In genomic region chr13:27830010-27830409, GRCh38 we compare ENCODE assay signal across 8 cellular contexts. TPM values are rescaled to one million over a fixed set of nuclear protein-coding genes. Genes with fewer than 3 reads are reported as not detected.
DNase-seq lines count a peak whose midpoint lies in the region; ATAC-seq and TF ChIP-seq lines count a peak whose summit lies in the region.
"Had no signal": no experiment of that assay in that cellular context is flagged by ENCODE, and none has a peak within 500 bp of the region (broad histone marks: within the 10 kb centered on the region; RNA-seq: fewer than 3 reads in every experiment).

No MANE protein-coding gene starts in this region.

- no peak overlapping the region for H3K27ac Mint-ChIP-seq in T-helper 1 cell treated with Interleukin-12 subunit alpha and Interleukin-12 subunit beta and Interleukin-4 antibody, amounts not matched to agents 30 μg/mL and 1 μg/mL, for 36 hours

- peak; percentile 80 for ATAC-seq in GM18505 (IDR thresholded peaks at IDR 0.05; ENCODE audit: unreplicated experiment)

- no peaks in the 10 kb centered on the region for H3K36me3 Mint-ChIP-seq in T-helper 1 cell treated with Interleukin-12 subunit alpha and Interleukin-12 subunit beta and Interleukin-4 antibody, amounts not matched to agents 30 μg/mL and 1 μg/mL, for 36 hours (ENCODE audit: low read depth)

- H3K9me3 Mint-ChIP-seq in T-helper 1 cell treated with Interleukin-12 subunit alpha and Interleukin-12 subunit beta and Interleukin-4 antibody, amounts not matched to agents 30 μg/mL and 1 μg/mL, for 36 hours = no peaks in the 10 kb centered on the region

- peaks cover 16% of the 10 kb centered on the region for H3K4me1 Mint-ChIP-seq in T-helper 1 cell treated with Interleukin-12 subunit alpha and Interleukin-12 subunit beta and Interleukin-4 antibody, amounts not matched to agents 30 μg/mL and 1 μg/mL, for 36 hours (ENCODE audit: low read depth)

- peaks cover 66% of the 10 kb centered on the region for H3K27me3 Mint-ChIP-seq in T-helper 1 cell treated with Interleukin-12 subunit alpha and Interleukin-12 subunit beta and Interleukin-4 antibody, amounts not matched to agents 30 μg/mL and 1 μg/mL, for 36 hours (ENCODE audit: low read depth)

- no peak for TF ChIP-seq POLR2A in GM18505 (IDR thresholded peaks at IDR 0.05; ENCODE audit: borderline replicate concordance, extremely low read depth, insufficient read depth, insufficient read length)

- peak overlapping the region; percentile 11 for H3K4me3 Mint-ChIP-seq in T-helper 1 cell treated with Interleukin-12 subunit alpha and Interleukin-12 subunit beta and Interleukin-4 antibody, amounts not matched to agents 30 μg/mL and 1 μg/mL, for 36 hours

- DNase-seq in HT1080 (ENCODE audit: low read depth) (peak; percentile 15), amniotic epithelial cell (ENCODE audit: low read depth) (peak; percentile 21), iPS-NIHi11 (ENCODE audit: low spot score) (peak; percentile 89), HCEC 1CT (no peak)
- peak; percentile 5 to 48 for DNase-seq in stimulated activated CD4-positive, alpha-beta T cell treated with anti-CD3 and anti-CD28 coated beads, Interleukin-15, amount 100 ng/mL, for 48 hours (ENCODE audit: low read depth in 2 of 2)

RNA-seq across cellular contexts. Expression of gene GSX1, which starts 37.7 kb away (rescaled TPM):
- total RNA-seq in HT1080 (2014; rRNA removed; shearing (Covaris generic)) = not detected in 2 replicates
- polyA plus RNA-seq in HT1080 (2015; cell fraction: cytosol; rRNA removed) = not detected in 2 replicates
- not detected in 2 replicates for polyA plus RNA-seq in HT1080 (2015; cell fraction: nucleus; rRNA removed)
- polyA plus RNA-seq: esophagus had no signal
